ENCODE assay signal across 7 cellular contexts in the genomic region with DNA sequence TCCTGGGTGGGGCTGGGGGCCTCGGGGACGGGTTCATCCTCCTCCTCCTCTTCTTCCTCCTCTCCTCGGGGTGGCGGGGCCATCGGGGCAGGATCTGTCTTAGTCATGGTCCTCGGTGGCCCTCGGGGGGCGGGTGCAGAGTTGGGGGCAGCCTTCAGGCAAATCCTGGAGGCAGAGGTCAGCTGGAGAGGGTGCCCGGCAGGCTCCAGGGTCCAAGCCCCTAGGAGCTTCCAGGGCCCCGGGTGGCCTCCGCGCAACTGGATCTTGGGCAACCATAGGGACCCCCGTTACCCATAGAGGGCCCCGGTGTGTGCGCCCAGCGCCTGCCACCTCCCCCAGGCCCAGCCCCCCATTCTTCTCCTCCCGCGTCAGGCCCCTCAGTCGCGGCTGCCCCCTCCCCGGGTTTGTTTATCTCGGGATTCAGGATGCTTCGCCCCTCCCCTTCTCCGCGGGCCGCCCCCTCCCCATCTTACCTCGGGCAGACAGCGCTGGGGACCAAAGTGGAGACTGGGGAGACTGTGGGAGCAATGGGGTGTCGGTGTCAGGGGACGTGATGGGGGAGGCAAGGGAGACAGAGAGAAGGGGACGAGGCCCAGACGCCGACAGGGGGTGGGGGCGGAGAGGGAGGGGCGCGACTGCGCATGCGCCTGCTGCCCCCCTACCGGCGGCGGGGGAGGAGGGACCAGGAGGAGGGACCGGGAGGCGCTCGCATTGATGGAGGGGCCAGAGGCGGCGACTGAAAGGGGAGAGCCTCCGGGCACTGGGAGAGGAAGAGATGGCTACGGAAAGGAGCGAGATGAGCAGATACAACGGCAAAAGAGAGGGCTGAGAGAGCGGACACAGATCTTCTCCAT. TPM values are rescaled to one million over a fixed set of nuclear protein-coding genes. Genes with fewer than 3 reads are reported as not detected.
DNase-seq lines count a peak whose midpoint lies in the region; ATAC-seq and TF ChIP-seq lines count a peak whose summit lies in the region.

A gene with protein sequence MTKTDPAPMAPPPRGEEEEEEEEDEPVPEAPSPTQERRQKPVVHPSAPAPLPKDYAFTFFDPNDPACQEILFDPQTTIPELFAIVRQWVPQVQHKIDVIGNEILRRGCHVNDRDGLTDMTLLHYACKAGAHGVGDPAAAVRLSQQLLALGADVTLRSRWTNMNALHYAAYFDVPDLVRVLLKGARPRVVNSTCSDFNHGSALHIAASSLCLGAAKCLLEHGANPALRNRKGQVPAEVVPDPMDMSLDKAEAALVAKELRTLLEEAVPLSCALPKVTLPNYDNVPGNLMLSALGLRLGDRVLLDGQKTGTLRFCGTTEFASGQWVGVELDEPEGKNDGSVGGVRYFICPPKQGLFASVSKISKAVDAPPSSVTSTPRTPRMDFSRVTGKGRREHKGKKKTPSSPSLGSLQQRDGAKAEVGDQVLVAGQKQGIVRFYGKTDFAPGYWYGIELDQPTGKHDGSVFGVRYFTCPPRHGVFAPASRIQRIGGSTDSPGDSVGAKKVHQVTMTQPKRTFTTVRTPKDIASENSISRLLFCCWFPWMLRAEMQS (minus strand): TSS at position 623 of the 854 bp plus-strand sequence. CDS start 516 bp downstream, at position 107.

- H3K4me3 ChIP-seq in brain microvascular endothelial cell (ENCODE audit: low read depth, low read length) (peak within 1 kb of the TSS; percentile 74), iPS-15b (ENCODE audit: low read depth, low read length) (peak within 1 kb of the TSS; percentile 59), retinal pigment epithelial cell (ENCODE audit: low read length) (peak within 1 kb of the TSS; percentile 81)

- H3K27me3 ChIP-seq in brain microvascular endothelial cell (replicated peaks): no peaks in the 10 kb centered on the region
- H3K27me3 ChIP-seq in iPS-15b (ENCODE audit: control insufficient read depth, insufficient read depth, low read length): peaks cover 2% of the 10 kb centered on the region

- no peak within 1 kb of the TSS for H3K27ac ChIP-seq in brain microvascular endothelial cell

- ATAC-seq in HG03469 (IDR thresholded peaks at IDR 0.05; ENCODE audit: unreplicated experiment) (no peak), GM18868 (IDR thresholded peaks at IDR 0.05; ENCODE audit: unreplicated experiment) (no peak)

- no peak within 1 kb of the TSS for H3K9ac ChIP-seq in iPS-15b (ENCODE audit: low read depth, low read length)

- no peaks in the 10 kb centered on the region for H3K9me3 ChIP-seq in iPS-15b (ENCODE audit: control insufficient read depth, insufficient read depth, low read length)

- DNase-seq in GM20000 (ENCODE audit: low spot score): peak; percentile 92
- DNase-seq in RPMI7951 (ENCODE audit: low read depth): peak; percentile 68
- peak; percentile 44 for DNase-seq in brain microvascular endothelial cell
- DNase-seq in retinal pigment epithelial cell (ENCODE audit: low read depth): no peak

- in situ Hi-C loops in brain microvascular endothelial cell (cut with HindIII; ENCODE audit: low pct_ligation_motif_present, low sequenced_read_pairs): no loop called here

- no peaks in the 10 kb centered on the region for H3K4me1 ChIP-seq in iPS-15b (ENCODE audit: control insufficient read depth, insufficient read depth, low read length)

- TF ChIP-seq CTCF in GM20000 (IDR thresholded peaks at IDR 0.05; ENCODE audit: extremely low read depth, missing control alignments) (no peak), brain microvascular endothelial cell (IDR thresholded peaks at IDR 0.05; ENCODE audit: low read depth, low read length, missing control alignments) (peak; percentile 29), retinal pigment epithelial cell (conservative IDR thresholded peaks at IDR 0.05; ENCODE audit: low read depth, low read length) (no peak)

- H3K36me3 ChIP-seq in brain microvascular endothelial cell (replicated peaks) (no peaks in the 10 kb centered on the region), iPS-15b (ENCODE audit: control insufficient read depth, insufficient read depth, low read length) (no peaks in the 10 kb centered on the region)

RNA-seq across cellular contexts. Expression of the gene that starts here (rescaled TPM):
- 1.7 and 2.0 TPM in 2 replicates for total RNA-seq in RPMI7951 (2014; rRNA removed; shearing (Covaris generic))
